In the genomic region with DNA sequence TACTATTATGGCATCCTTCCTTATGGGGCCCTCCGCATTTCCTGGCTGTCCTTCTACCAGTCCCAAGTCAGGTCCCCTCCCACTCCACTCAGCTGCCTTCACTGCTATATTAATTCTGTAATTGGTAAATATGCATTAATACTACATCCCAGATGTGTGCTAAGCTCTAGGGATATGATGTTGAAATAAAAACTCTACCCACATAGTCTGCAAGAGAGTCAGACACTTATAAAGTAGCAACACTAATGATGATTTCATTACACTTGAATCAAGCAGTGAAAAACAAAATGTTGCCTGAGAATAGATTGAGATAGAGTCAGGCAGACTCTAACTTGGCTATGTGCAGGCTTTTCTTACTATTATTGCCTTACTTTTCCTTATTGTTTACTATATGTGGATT, we compare ENCODE assay signal across 27 cellular contexts.
"Had no signal": no experiment of that assay in that cellular context is flagged by ENCODE, and none has a peak within 500 bp of the region (broad histone marks: within the 10 kb centered on the region; RNA-seq: fewer than 3 reads in every experiment).

No MANE protein-coding gene starts in this region.

- ATAC-seq: activated CD4-positive, alpha-beta T cell treated with anti-CD3 and anti-CD28 coated beads for 36 hours; activated CD4-positive, CD25-positive, alpha-beta regulatory T cell treated with anti-CD3 and anti-CD28 coated beads, Interleukin-2, amount 50 U/mL, for 24 hours; activated CD8-positive, alpha-beta T cell treated with anti-CD3 and anti-CD28 coated beads, Interleukin-2, amount 10 ng/mL, durations not matched to agents 7 days and 5 days; body of pancreas; Panc1; WTC11 had no signal

- H3K27me3 ChIP-seq: body of pancreas, breast epithelium, SJCRH30 had no signal

- H3K27ac ChIP-seq: body of pancreas, breast epithelium, SJCRH30, SK-N-MC had no signal

- H3K9me3 ChIP-seq: breast epithelium, SJCRH30 had no signal

- H3K4me3 ChIP-seq: body of pancreas, breast epithelium, SJCRH30, SK-N-MC had no signal

- DNase-seq: activated CD4-positive, alpha-beta T cell treated with anti-CD3 and anti-CD28 coated beads for 36 hours; activated CD4-positive, alpha-beta T cell treated with anti-CD3 and anti-CD28 coated beads, Interleukin-2, amount 10 ng/mL, durations not matched to agents 7 days and 5 days; activated CD4-positive, alpha-beta T cell treated with anti-CD3 and anti-CD28 coated beads, Interleukin-2, amount 50 U/mL, for 48 hours; activated CD8-positive, alpha-beta T cell treated with anti-CD3 and anti-CD28 coated beads, Interleukin-2, amount 10 ng/mL, durations not matched to agents 7 days and 5 days; activated effector memory CD4-positive, alpha-beta T cell treated with Interleukin-2 at 50 U/mL for 16 hours; activated naive CD4-positive, alpha-beta T cell; activated naive CD4-positive, alpha-beta T cell treated with anti-CD3 and anti-CD28 coated beads, Interleukin-2, amount 50 U/mL, for 16 hours; activated naive CD8-positive, alpha-beta T cell treated with anti-CD3 and anti-CD28 coated beads for 36 hours; activated T-cell treated with anti-CD3 and anti-CD28 coated beads, Interleukin-2, amount 50 U/mL, for 24 hours; body of pancreas; NCI-H1105; NCI-H1417 treated with DMSO at 0.1 percent for 48 hours; NCI-H187 treated with DMSO at 0.1 percent for 48 hours; NCI-H2081; NCI-H2171 treated with DMSO at 0.1 percent for 48 hours; NCI-H2227 treated with DMSO at 0.1 percent for 48 hours; NCI-H446; NCI-H510A treated with DMSO at 0.1 percent for 48 hours; NCI-H69; NCI-H82; SHP77; SJCRH30 had no signal

- H3K4me1 ChIP-seq: body of pancreas, breast epithelium, SJCRH30 had no signal

- H3K36me3 ChIP-seq: breast epithelium, SJCRH30 had no signal
